In genomic region chr14:95318399-95318834, GRCh38 we compare ENCODE assay signal across 9 cellular contexts. TPM values are rescaled to one million over a fixed set of nuclear protein-coding genes. Genes with fewer than 3 reads are reported as not detected.
DNase-seq lines count a peak whose midpoint lies in the region; ATAC-seq lines count a peak whose summit lies in the region.
"Had no signal": no experiment of that assay in that cellular context is flagged by ENCODE, and none has a peak within 500 bp of the region (broad histone marks: within the 10 kb centered on the region; RNA-seq: fewer than 3 reads in every experiment).

No MANE protein-coding gene starts in this region.

- DNase-seq in stimulated activated naive CD8-positive, alpha-beta T cell treated with anti-CD3 and anti-CD28 coated beads, Interleukin-15, Interleukin-2, amounts not matched to agents 100 U/mL and 50 U/mL, for 24 hours = no peak
- no peak for DNase-seq in central memory CD8-positive, alpha-beta T cell (ENCODE audit: low spot score in 2 of 2)
- no peak for DNase-seq in natural killer cell treated with Interleukin-12 subunit alpha and Interleukin-12 subunit beta and Interleukin-15 and Interleukin-18, amount 100 ng/mL, for 72 hours (ENCODE audit: low spot score)
- DNase-seq in AG20443 (ENCODE audit: low spot score) (no peak), NCI-H510A (lab: John Stamatoyannopoulos, UW) (no peak), dedifferentiated amniotic fluid mesenchymal stem cell (ENCODE audit: extremely low spot score) (no peak)
- DNase-seq: DMS153 had no signal

- H3K4me1 Mint-ChIP-seq in stimulated activated naive CD8-positive, alpha-beta T cell treated with anti-CD3 and anti-CD28 coated beads, Interleukin-15, Interleukin-2, amounts not matched to agents 100 ng/mL and 50 ng/mL, for 24 hours (ENCODE audit: low read depth) = peaks cover 17% of the 10 kb centered on the region
- peaks cover 14% of the 10 kb centered on the region for H3K4me1 Mint-ChIP-seq in central memory CD8-positive, alpha-beta T cell
- H3K4me1 Mint-ChIP-seq in natural killer cell treated with Interleukin-12 subunit alpha and Interleukin-12 subunit beta and Interleukin-15 and Interleukin-18, amount 100 ng/mL, for 72 hours (ENCODE audit: low read depth in 2 of 2) = peaks cover 4 to 10% of the 10 kb centered on the region in 2 donors

- peak overlapping the region; percentile 31 for H3K4me3 Mint-ChIP-seq in stimulated activated naive CD8-positive, alpha-beta T cell treated with anti-CD3 and anti-CD28 coated beads, Interleukin-15, Interleukin-2, amounts not matched to agents 100 ng/mL and 50 ng/mL, for 24 hours
- H3K4me3 Mint-ChIP-seq in central memory CD8-positive, alpha-beta T cell = peak overlapping the region; percentile 77
- H3K4me3 Mint-ChIP-seq in natural killer cell treated with Interleukin-12 subunit alpha and Interleukin-12 subunit beta and Interleukin-15 and Interleukin-18, amount 100 ng/mL, for 72 hours = peak overlapping the region; percentile 62

- no peak overlapping the region for H3K27ac Mint-ChIP-seq in stimulated activated naive CD8-positive, alpha-beta T cell treated with anti-CD3 and anti-CD28 coated beads, Interleukin-15, Interleukin-2, amounts not matched to agents 100 ng/mL and 50 ng/mL, for 24 hours
- H3K27ac Mint-ChIP-seq in central memory CD8-positive, alpha-beta T cell (ENCODE audit: low read depth) = no peak overlapping the region
- no peak overlapping the region for H3K27ac Mint-ChIP-seq in natural killer cell treated with Interleukin-12 subunit alpha and Interleukin-12 subunit beta and Interleukin-15 and Interleukin-18, amount 100 ng/mL, for 72 hours

- no peak for ATAC-seq in stimulated activated naive CD8-positive, alpha-beta T cell treated with anti-CD3 and anti-CD28 coated beads, Interleukin-15, Interleukin-2, amounts not matched to agents 100 U/mL and 50 U/mL, for 24 hours
- ATAC-seq in central memory CD8-positive, alpha-beta T cell (replicated peaks; ENCODE audit: extremely low read depth, poor library complexity, severe bottlenecking) = no peak
- no peak for ATAC-seq in natural killer cell treated with Interleukin-12 subunit alpha and Interleukin-12 subunit beta and Interleukin-15 and Interleukin-18, amount 100 ng/mL, for 72 hours
- ATAC-seq in HG02798 (IDR thresholded peaks at IDR 0.05; ENCODE audit: poor library complexity, unreplicated experiment) = no peak

- H3K36me3 Mint-ChIP-seq in stimulated activated naive CD8-positive, alpha-beta T cell treated with anti-CD3 and anti-CD28 coated beads, Interleukin-15, Interleukin-2, amounts not matched to agents 100 ng/mL and 50 ng/mL, for 24 hours (ENCODE audit: low read depth) = no peaks in the 10 kb centered on the region
- H3K36me3 Mint-ChIP-seq in central memory CD8-positive, alpha-beta T cell (ENCODE audit: insufficient read depth) = peaks cover 7% of the 10 kb centered on the region
- no peaks in the 10 kb centered on the region for H3K36me3 Mint-ChIP-seq in natural killer cell treated with Interleukin-12 subunit alpha and Interleukin-12 subunit beta and Interleukin-15 and Interleukin-18, amount 100 ng/mL, for 72 hours

- peaks cover 41% of the 10 kb centered on the region for H3K27me3 Mint-ChIP-seq in stimulated activated naive CD8-positive, alpha-beta T cell treated with anti-CD3 and anti-CD28 coated beads, Interleukin-15, Interleukin-2, amounts not matched to agents 100 ng/mL and 50 ng/mL, for 24 hours
- peaks cover 92% of the 10 kb centered on the region for H3K27me3 Mint-ChIP-seq in central memory CD8-positive, alpha-beta T cell
- H3K27me3 Mint-ChIP-seq in natural killer cell treated with Interleukin-12 subunit alpha and Interleukin-12 subunit beta and Interleukin-15 and Interleukin-18, amount 100 ng/mL, for 72 hours = peaks cover 30 to 40% of the 10 kb centered on the region in 2 donors

- H3K9me3 Mint-ChIP-seq in stimulated activated naive CD8-positive, alpha-beta T cell treated with anti-CD3 and anti-CD28 coated beads, Interleukin-15, Interleukin-2, amounts not matched to agents 100 ng/mL and 50 ng/mL, for 24 hours = no peaks in the 10 kb centered on the region
- H3K9me3 Mint-ChIP-seq in central memory CD8-positive, alpha-beta T cell = no peaks in the 10 kb centered on the region
- H3K9me3 Mint-ChIP-seq in natural killer cell treated with Interleukin-12 subunit alpha and Interleukin-12 subunit beta and Interleukin-15 and Interleukin-18, amount 100 ng/mL, for 72 hours = no peaks in the 10 kb centered on the region

RNA-seq across cellular contexts. Expression of gene CLMN, which starts 1.3 kb away (rescaled TPM):
- 1 to 10 TPM; 2.6 to 3.5 TPM for total RNA-seq in natural killer cell treated with Interleukin-12 subunit alpha and Interleukin-12 subunit beta and Interleukin-15 and Interleukin-18, amount 100 ng/mL, for 72 hours
